In genomic region chr1:248841702-248842395, GRCh38 we compare ENCODE assay signal across 7 cellular contexts. TPM values are rescaled to one million over a fixed set of nuclear protein-coding genes. Genes with fewer than 3 reads are reported as not detected.
DNase-seq lines count a peak whose midpoint lies in the region; ATAC-seq and TF ChIP-seq lines count a peak whose summit lies in the region.

No MANE protein-coding gene starts in this region.

- H4K20me1 ChIP-seq in KMS-11 (ENCODE audit: insufficient read depth), result no peaks in the 10 kb centered on the region

- peaks cover 15% of the 10 kb centered on the region; the same call in 1 of the 2 replicates for H3K79me2 ChIP-seq in KMS-11 (ENCODE audit: insufficient read depth, low read depth)

- no peak overlapping the region for H3K27ac ChIP-seq in KMS-11

- no peak for ATAC-seq in activated CD8-positive, alpha-beta T cell treated with anti-CD3 and anti-CD28 coated beads, Interleukin-2, amount 10 ng/mL, durations not matched to agents 7 days and 5 days
- ATAC-seq in left ventricle myocardium superior (no peak), GM18873 (IDR thresholded peaks at IDR 0.05; ENCODE audit: low FRiP score, unreplicated experiment) (no peak)
- no peak for ATAC-seq in stimulated activated memory B cell treated with anti-CD40 and anti-IgM and Interleukin-4, amounts not matched to agents 10 μg/mL and 1 μg/mL and 100 μg/mL, for 72 hours

- H3K4me3 ChIP-seq in KMS-11 (IDR thresholded peaks at IDR 0.05; ENCODE audit: insufficient read depth, low read depth, low read length), result no peak overlapping the region

- H2AFZ ChIP-seq in KMS-11 (ENCODE audit: low read depth), result no peak overlapping the region

- no peak overlapping the region for H3K4me2 ChIP-seq in KMS-11

- H3K9me3 Mint-ChIP-seq in activated CD8-positive, alpha-beta T cell treated with anti-CD3 and anti-CD28 coated beads, Interleukin-2, amount 10 ng/mL, durations not matched to agents 7 days and 5 days (ENCODE audit: insufficient read depth), result no peaks in the 10 kb centered on the region
- H3K9me3 Mint-ChIP-seq in stimulated activated memory B cell treated with anti-CD40 and anti-IgM and Interleukin-4, amounts not matched to agents 10 μg/mL and 1 μg/mL and 100 μg/mL, for 72 hours, result no peaks in the 10 kb centered on the region

- no peak overlapping the region for H3K9ac ChIP-seq in KMS-11

- H3K4me1 Mint-ChIP-seq in activated CD8-positive, alpha-beta T cell treated with anti-CD3 and anti-CD28 coated beads, Interleukin-2, amount 10 ng/mL, durations not matched to agents 7 days and 5 days (ENCODE audit: low read depth), result peaks cover 24% of the 10 kb centered on the region
- peaks cover 33% of the 10 kb centered on the region for H3K4me1 Mint-ChIP-seq in stimulated activated memory B cell treated with anti-CD40 and anti-IgM and Interleukin-4, amounts not matched to agents 10 μg/mL and 1 μg/mL and 100 μg/mL, for 72 hours

- H3K4me1 ChIP-seq in KMS-11 (ENCODE audit: low read depth, poor library complexity, severe bottlenecking), result peaks cover 26% of the 10 kb centered on the region

- intact Hi-C loops in left ventricle myocardium superior (cut with micrococcal nuclease), result no loop called here

- 0 out of 2 replicates have a peak, but pooled peaks have one; percentile 32 for TF ChIP-seq CTCF in KMS-11 (conservative IDR thresholded peaks at IDR 0.05; ENCODE audit: low read depth, low read length)

- H3K27me3 Mint-ChIP-seq in activated CD8-positive, alpha-beta T cell treated with anti-CD3 and anti-CD28 coated beads, Interleukin-2, amount 10 ng/mL, durations not matched to agents 7 days and 5 days (ENCODE audit: low read depth), result no peaks in the 10 kb centered on the region
- H3K27me3 Mint-ChIP-seq in stimulated activated memory B cell treated with anti-CD40 and anti-IgM and Interleukin-4, amounts not matched to agents 10 μg/mL and 1 μg/mL and 100 μg/mL, for 72 hours, result no peaks in the 10 kb centered on the region

- H3K4me3 Mint-ChIP-seq in activated CD8-positive, alpha-beta T cell treated with anti-CD3 and anti-CD28 coated beads, Interleukin-2, amount 10 ng/mL, durations not matched to agents 7 days and 5 days, result no peak overlapping the region
- H3K4me3 Mint-ChIP-seq in stimulated activated memory B cell treated with anti-CD40 and anti-IgM and Interleukin-4, amounts not matched to agents 10 μg/mL and 1 μg/mL and 100 μg/mL, for 72 hours, result no peak overlapping the region

- 0 out of 2 replicates have a peak, but pooled peaks cover 3% of the 10 kb centered on the region for H3K36me3 ChIP-seq in KMS-11 (ENCODE audit: insufficient read depth)

- H3K27me3 ChIP-seq in KMS-11 (ENCODE audit: insufficient read depth, low read depth), result no peaks in the 10 kb centered on the region

- DNase-seq in Daoy (ENCODE audit: low read depth), result peak; percentile 23
- DNase-seq in activated CD8-positive, alpha-beta T cell treated with anti-CD3 and anti-CD28 coated beads, Interleukin-2, amount 10 ng/mL, durations not matched to agents 7 days and 5 days, result peak; percentile 60
- DNase-seq in left ventricle myocardium superior, result peak; percentile 60
- DNase-seq in germinal center (ENCODE audit: low spot score), result no peak

- CTCF ChIA-PET in activated CD8-positive, alpha-beta T cell treated with anti-CD3 and anti-CD28 coated beads, Interleukin-2, amount 10 ng/mL, durations not matched to agents 7 days and 5 days (lab: Charles Lee), result interaction anchor here (0.6 to 3.7 kb wide), 12 partner anchors 10 to 85 kb away, joined by 3 to 28 read pairs (median 4); partner anchors contain the start of genes SH3BP5L and ZNF692

- POLR2A ChIA-PET in activated CD8-positive, alpha-beta T cell treated with anti-CD3 and anti-CD28 coated beads, Interleukin-2, amount 10 ng/mL, durations not matched to agents 7 days and 5 days (lab: Charles Lee), result interaction anchor here (0.7 to 1.4 kb wide), 2 partner anchors 16 to 21 kb away, joined by 3 read pairs; partner anchors contain the start of gene SH3BP5L

- H3K36me3 Mint-ChIP-seq in activated CD8-positive, alpha-beta T cell treated with anti-CD3 and anti-CD28 coated beads, Interleukin-2, amount 10 ng/mL, durations not matched to agents 7 days and 5 days (ENCODE audit: low read depth), result peaks cover 19% of the 10 kb centered on the region
- H3K36me3 Mint-ChIP-seq in stimulated activated memory B cell treated with anti-CD40 and anti-IgM and Interleukin-4, amounts not matched to agents 10 μg/mL and 1 μg/mL and 100 μg/mL, for 72 hours, result peaks cover 26% of the 10 kb centered on the region

- H3K27ac Mint-ChIP-seq in activated CD8-positive, alpha-beta T cell treated with anti-CD3 and anti-CD28 coated beads, Interleukin-2, amount 10 ng/mL, durations not matched to agents 7 days and 5 days, result peak overlapping the region; percentile 50
- peak overlapping the region; percentile 70 for H3K27ac Mint-ChIP-seq in stimulated activated memory B cell treated with anti-CD40 and anti-IgM and Interleukin-4, amounts not matched to agents 10 μg/mL and 1 μg/mL and 100 μg/mL, for 72 hours

RNA-seq across cellular contexts. Expression of gene ZNF672, which starts 3.8 kb away (rescaled TPM):
- total RNA-seq in Daoy (2014; rRNA removed; shearing (Covaris generic)), result 19.9 and 20.2 TPM in 2 replicates
- total RNA-seq in activated CD8-positive, alpha-beta T cell treated with anti-CD3 and anti-CD28 coated beads, Interleukin-2, amount 10 ng/mL, durations not matched to agents 7 days and 5 days, result 10 to 100 TPM; 48.4 to 54.5 TPM
- total RNA-seq in left ventricle myocardium superior, result 45.5 TPM

RNA-seq across cellular contexts. Expression of gene SH3BP5L, which starts 16.1 kb away (rescaled TPM):
- total RNA-seq in Daoy (2014; rRNA removed; shearing (Covaris generic)), result 16.7 and 23.8 TPM in 2 replicates
- 10 to 100 TPM; 28.9 to 31.4 TPM for total RNA-seq in activated CD8-positive, alpha-beta T cell treated with anti-CD3 and anti-CD28 coated beads, Interleukin-2, amount 10 ng/mL, durations not matched to agents 7 days and 5 days
- total RNA-seq in left ventricle myocardium superior, result 20.1 TPM

RNA-seq across cellular contexts. Expression of gene ZNF692, which starts 17.0 kb away (rescaled TPM):
- total RNA-seq in Daoy (2014; rRNA removed; shearing (Covaris generic)), result 22.1 and 46.6 TPM in 2 replicates
- 10 to 100 TPM; 52.7 to 66.8 TPM for total RNA-seq in activated CD8-positive, alpha-beta T cell treated with anti-CD3 and anti-CD28 coated beads, Interleukin-2, amount 10 ng/mL, durations not matched to agents 7 days and 5 days
- 27.1 TPM for total RNA-seq in left ventricle myocardium superior
